19 cellular contexts compared by ENCODE assay signal in genomic region chr22:48820481-48821345, GRCh38.
"Had no signal": no experiment of that assay in that cellular context is flagged by ENCODE, and none has a peak within 500 bp of the region (broad histone marks: within the 10 kb centered on the region; RNA-seq: fewer than 3 reads in every experiment).

No MANE protein-coding gene starts in this region.

- H3K9me3 Mint-ChIP-seq: activated B cell treated with CpG ODN at 0.5 μM for 24 hours; activated CD4-positive, alpha-beta memory T cell treated with anti-CD3 and anti-CD28 coated beads for 36 hours; activated T-helper 17 cell treated with anti-CD3 and anti-CD28 coated beads, Interleukin-2, amount 50 U/mL, for 72 hours; central memory CD8-positive, alpha-beta T cell; naive thymus-derived CD8-positive, alpha-beta T cell; stimulated activated naive CD8-positive, alpha-beta T cell treated with anti-CD3 and anti-CD28 coated beads, Interleukin-15, Interleukin-2, amounts not matched to agents 100 ng/mL and 50 ng/mL, for 24 hours; T-cell had no signal

- DNase-seq: activated B cell treated with CpG ODN at 0.5 μM for 24 hours; activated CD4-positive, alpha-beta memory T cell treated with anti-CD3 and anti-CD28 coated beads for 36 hours; activated CD4-positive, alpha-beta T cell treated with anti-CD3 and anti-CD28 coated beads for 4 hours; activated naive CD4-positive, alpha-beta T cell treated with anti-CD3 and anti-CD28 coated beads, Interleukin-2, amount 50 U/mL, for 16 hours; activated T-cell treated with anti-CD3 and anti-CD28 coated beads for 4 hours; effector CD8-positive, alpha-beta T cell; heart right ventricle; immature natural killer cell; left cardiac atrium; mesendoderm; naive thymus-derived CD8-positive, alpha-beta T cell; stimulated activated CD4-positive, alpha-beta T cell treated with anti-CD3 and anti-CD28 coated beads, Interleukin-2, amount 100 ng/mL, for 48 hours; T-cell; trophoblast cell had no signal

- H3K4me3 ChIP-seq: ascending aorta, esophagus muscularis mucosa, heart right ventricle had no signal

- H3K4me1 ChIP-seq: ascending aorta, esophagus muscularis mucosa, heart right ventricle had no signal

- H3K27ac ChIP-seq: ascending aorta, esophagus muscularis mucosa, heart right ventricle had no signal

- H3K27me3 ChIP-seq: ascending aorta had no signal

- H3K36me3 ChIP-seq: ascending aorta, esophagus muscularis mucosa, heart right ventricle had no signal

- H3K9me3 ChIP-seq: ascending aorta, esophagus muscularis mucosa, heart right ventricle had no signal

- H3K4me1 Mint-ChIP-seq: activated B cell treated with CpG ODN at 0.5 μM for 24 hours; activated T-helper 17 cell treated with anti-CD3 and anti-CD28 coated beads, Interleukin-2, amount 50 U/mL, for 72 hours; central memory CD8-positive, alpha-beta T cell; immature natural killer cell; T-cell had no signal

- H3K36me3 Mint-ChIP-seq: activated CD4-positive, alpha-beta memory T cell treated with anti-CD3 and anti-CD28 coated beads for 36 hours; immature natural killer cell; naive thymus-derived CD8-positive, alpha-beta T cell; T-cell had no signal

- H3K4me3 Mint-ChIP-seq: activated B cell treated with CpG ODN at 0.5 μM for 24 hours; activated CD4-positive, alpha-beta memory T cell treated with anti-CD3 and anti-CD28 coated beads for 36 hours; activated T-helper 17 cell treated with anti-CD3 and anti-CD28 coated beads, Interleukin-2, amount 50 U/mL, for 72 hours; central memory CD8-positive, alpha-beta T cell; immature natural killer cell; naive thymus-derived CD8-positive, alpha-beta T cell; stimulated activated naive CD8-positive, alpha-beta T cell treated with anti-CD3 and anti-CD28 coated beads, Interleukin-15, Interleukin-2, amounts not matched to agents 100 ng/mL and 50 ng/mL, for 24 hours; T-cell had no signal

- H3K27ac Mint-ChIP-seq: activated B cell treated with CpG ODN at 0.5 μM for 24 hours; activated CD4-positive, alpha-beta memory T cell treated with anti-CD3 and anti-CD28 coated beads for 36 hours; activated T-helper 17 cell treated with anti-CD3 and anti-CD28 coated beads, Interleukin-2, amount 50 U/mL, for 72 hours; immature natural killer cell; naive thymus-derived CD8-positive, alpha-beta T cell; stimulated activated naive CD8-positive, alpha-beta T cell treated with anti-CD3 and anti-CD28 coated beads, Interleukin-15, Interleukin-2, amounts not matched to agents 100 ng/mL and 50 ng/mL, for 24 hours; T-cell had no signal
